In genomic region chr20:3795511-3796468, GRCh38 we compare ENCODE assay signal across 1 cellular context.
TF ChIP-seq lines count a peak whose summit lies in the region.

Gene CDC25B, plus strand, starts transcription at chr20:3796310. Its CDS starts 222 bp downstream, at chr20:3796532.

TF ChIP-seq in A549, 52 proteins besides CTCF, POLR2A, EP300 and RAD21 (continued from another document):
- TF ChIP-seq REST (IDR thresholded peaks at IDR 0.05) = peak; percentile 73
- no peak for TF ChIP-seq SREBF2 (IDR thresholded peaks at IDR 0.05)
- TF ChIP-seq HOXB5 (CRISPR knock-in tag; IDR thresholded peaks at IDR 0.05) = peak; percentile 79; the same call in 1 of the 2 replicates
- TF ChIP-seq CBX2 (IDR thresholded peaks at IDR 0.05; ENCODE audit: borderline replicate concordance, low read depth) = no peak
- TF ChIP-seq ZSCAN20 (CRISPR knock-in tag; IDR thresholded peaks at IDR 0.05) = peak; percentile 53; the same call in 1 of the 2 replicates
- peak; percentile 85 for TF ChIP-seq PHF8 (IDR thresholded peaks at IDR 0.05; ENCODE audit: borderline replicate concordance, low read depth)
- TF ChIP-seq NR3C1 (IDR thresholded peaks at IDR 0.05) = no peak
- peak; percentile 39 for TF ChIP-seq SMC3 (IDR thresholded peaks at IDR 0.05)
- TF ChIP-seq RNF2 (IDR thresholded peaks at IDR 0.05; ENCODE audit: borderline replicate concordance, low read depth) = no peak
- peak; percentile 98 for TF ChIP-seq ESRRA (IDR thresholded peaks at IDR 0.05; ENCODE audit: borderline replicate concordance, low read length)
- no peak for TF ChIP-seq FOXS1 (CRISPR knock-in tag; IDR thresholded peaks at IDR 0.05)
- TF ChIP-seq MAZ (IDR thresholded peaks at IDR 0.05; ENCODE audit: borderline replicate concordance, low read depth, low read length) = no peak
- TF ChIP-seq KDM5A (IDR thresholded peaks at IDR 0.05) = no peak
- peak; percentile 86 for TF ChIP-seq CHD2 (IDR thresholded peaks at IDR 0.05; ENCODE audit: low read length, partially characterized antibody)
- no peak for TF ChIP-seq HES2 (IDR thresholded peaks at IDR 0.05)
- TF ChIP-seq FOSL2 (IDR thresholded peaks at IDR 0.05) = no peak
- peak; percentile 51; the same call in 1 of the 2 replicates for TF ChIP-seq FOSL2 (CRISPR knock-in tag; IDR thresholded peaks at IDR 0.05)
- no peak for TF ChIP-seq ELK1 (IDR thresholded peaks at IDR 0.05; ENCODE audit: low read depth, low read length)
- no peak for TF ChIP-seq BHLHE40 (IDR thresholded peaks at IDR 0.05; ENCODE audit: low read depth, low read length)
- TF ChIP-seq NFE2L2 (conservative IDR thresholded peaks at IDR 0.05; ENCODE audit: low read length) = no peak
- TF ChIP-seq BCL3 (IDR thresholded peaks at IDR 0.05) = peak; percentile 90
- peak; percentile 89; the same call in 1 of the 2 replicates for TF ChIP-seq EHF (CRISPR knock-in tag; IDR thresholded peaks at IDR 0.05)
- TF ChIP-seq HOXB13 (CRISPR knock-in tag; IDR thresholded peaks at IDR 0.05; ENCODE audit: low read depth) = no peak
- 0 out of 2 replicates have a peak, but pooled peaks have one; percentile 1 for TF ChIP-seq USF2 (IDR thresholded peaks at IDR 0.05)
- no peak for TF ChIP-seq NPAS2 (CRISPR knock-in tag; IDR thresholded peaks at IDR 0.05; ENCODE audit: borderline replicate concordance)
- TF ChIP-seq FOSB (CRISPR knock-in tag; IDR thresholded peaks at IDR 0.05) = peak; percentile 62
- no peak; a peak in 1 of 4 replicates for TF ChIP-seq CEBPB (IDR thresholded peaks at IDR 0.05)
- no peak for TF ChIP-seq ZNF302 (CRISPR knock-in tag; IDR thresholded peaks at IDR 0.05)
- peak; percentile 87; the same call in 1 of the 2 replicates for TF ChIP-seq RCOR1 (IDR thresholded peaks at IDR 0.05; ENCODE audit: low read depth, low read length)
